8 cellular contexts compared by ENCODE assay signal in genomic region chr1:47437518-47438320, GRCh38. TPM values are rescaled to one million over a fixed set of nuclear protein-coding genes. Genes with fewer than 3 reads are reported as not detected.
A peak's percentile ranks its signal among the peaks of the same experiment; 100 is the strongest.
DNase-seq lines count a peak whose midpoint lies in the region; ATAC-seq, FAIRE-seq and TF ChIP-seq lines count a peak whose summit lies in the region.

TSS of gene FOXD2 (plus strand) at chr1:47438044. CDS start at chr1:47438136, 92 bp downstream.

- H3K27ac ChIP-seq in pancreas, result peak within 1 kb of the TSS; percentile 49 to 88 (median 80)
- peak within 1 kb of the TSS; percentile 73 to 84 (median 82) for H3K27ac ChIP-seq in tibial nerve

- TF ChIP-seq POLR2A in Raji (IDR thresholded peaks at IDR 0.05; ENCODE audit: insufficient read depth, low read depth, low read length) (peak; percentile 81), tibial nerve (IDR thresholded peaks at IDR 0.05) (peak; percentile 53 to 57)

- ATAC-seq in pancreas, result peak; percentile 91 to 95 (median 93)

- peak in 1 of 2 donors; percentile 74 for TF ChIP-seq EP300 in tibial nerve (IDR thresholded peaks at IDR 0.05)

- intact Hi-C loops in pancreas (cut with DNase I), result loop anchor here in 2 of 3 donors (5.0 kb wide), 2 partner anchors 270 to 285 kb away; no protein-coding TSS in a partner anchor

- H3K4me3 ChIP-seq in pancreas, result peak within 1 kb of the TSS; percentile 43 to 71 (median 66)
- H3K4me3 ChIP-seq in tibial nerve, result peak within 1 kb of the TSS; percentile 49 to 79 (median 68)

- no peak for FAIRE-seq in pancreas (lab: Jason Lieb, UNC)

- 0 to 1% methylated on average over 51 to 94 of the region's 94 CpGs for WGBS in pancreas, 2 donors
- WGBS in tibial nerve, 2 donors, result 1% methylated on average over 25 to 28 of the region's 94 CpGs

- DNase-seq in GF-D8 (lab: John Stamatoyannopoulos, UW) (peak; percentile 47), H4 (ENCODE audit: low spot score) (peak; percentile 89), LHCN-M2 (ENCODE audit: low read depth) (peak; percentile 75), glomerular visceral epithelial cell (ENCODE audit: extremely low spot score) (peak; percentile 90), pancreas (peak; percentile 84 to 98 (median 90)), tibial nerve (ENCODE audit: low spot score in 2 of 2) (peak; percentile 79 to 84)
- peak; percentile 87 for DNase-seq in activated gamma-delta T cell treated with anti-CD3 and anti-CD28 coated beads, Interleukin-2, amount 50 U/mL, for 16 hours (ENCODE audit: low read depth)

- TF ChIP-seq CTCF in pancreas (IDR thresholded peaks at IDR 0.05) (peak; percentile 99 to 100 (median 100)), tibial nerve (IDR thresholded peaks at IDR 0.05) (peak; percentile 97 to 100 (median 98))

- H3K4me1 ChIP-seq in pancreas, result peaks cover 5 to 8% (median 5%) of the 10 kb centered on the region in 3 donors
- peaks cover 0 to 52% (median 27%) of the 10 kb centered on the region in 4 donors for H3K4me1 ChIP-seq in tibial nerve

- H3K27me3 ChIP-seq in pancreas, result peaks cover 0 to 8% (median 4%) of the 10 kb centered on the region in 4 donors
- H3K27me3 ChIP-seq in tibial nerve, result peaks cover 0 to 75% of the 10 kb centered on the region in 2 donors

- H3K9me3 ChIP-seq in pancreas (no peaks in the 10 kb centered on the region), tibial nerve (no peaks in the 10 kb centered on the region)

- H3K36me3 ChIP-seq in pancreas, result no peaks in the 10 kb centered on the region
- no peaks in the 10 kb centered on the region for H3K36me3 ChIP-seq in tibial nerve

RNA-seq across cellular contexts. Expression of gene FOXD2, which starts in this region (rescaled TPM):
- 0.52 and 1.5 TPM in 2 replicates for total RNA-seq in H4 (2014; rRNA removed; shearing (Covaris generic))
- total RNA-seq in LHCN-M2 (2014; rRNA removed) (0.26 and 0.40 TPM in 2 replicates), pancreas (under 1 TPM; 0.04 to 0.19 (median 0.09) TPM), tibial nerve (10 to 100 TPM; 11.7 to 34.7 (median 27.6) TPM)
- 0.29 TPM for polyA plus RNA-seq in LHCN-M2 (2012)
- under 1 TPM; 0.02 to 0.08 TPM for polyA plus RNA-seq in pancreas

Comparison
In these comparisons a context has a peak if more than half of its experiments do, and no peak if none do; other contexts are left out.
1. Peak in every context shown above with its lines: DNase-seq, ATAC-seq, H3K4me3 ChIP-seq and H3K27ac ChIP-seq.
2. Peak in DNase-seq in LHCN-M2; RNA of the gene not detected or under 1 TPM.
3. Peak in DNase-seq, ATAC-seq, H3K4me3 ChIP-seq and H3K27ac ChIP-seq in pancreas; RNA of the gene not detected or under 1 TPM.